1 cellular context compared by ENCODE assay signal in the genomic region with DNA sequence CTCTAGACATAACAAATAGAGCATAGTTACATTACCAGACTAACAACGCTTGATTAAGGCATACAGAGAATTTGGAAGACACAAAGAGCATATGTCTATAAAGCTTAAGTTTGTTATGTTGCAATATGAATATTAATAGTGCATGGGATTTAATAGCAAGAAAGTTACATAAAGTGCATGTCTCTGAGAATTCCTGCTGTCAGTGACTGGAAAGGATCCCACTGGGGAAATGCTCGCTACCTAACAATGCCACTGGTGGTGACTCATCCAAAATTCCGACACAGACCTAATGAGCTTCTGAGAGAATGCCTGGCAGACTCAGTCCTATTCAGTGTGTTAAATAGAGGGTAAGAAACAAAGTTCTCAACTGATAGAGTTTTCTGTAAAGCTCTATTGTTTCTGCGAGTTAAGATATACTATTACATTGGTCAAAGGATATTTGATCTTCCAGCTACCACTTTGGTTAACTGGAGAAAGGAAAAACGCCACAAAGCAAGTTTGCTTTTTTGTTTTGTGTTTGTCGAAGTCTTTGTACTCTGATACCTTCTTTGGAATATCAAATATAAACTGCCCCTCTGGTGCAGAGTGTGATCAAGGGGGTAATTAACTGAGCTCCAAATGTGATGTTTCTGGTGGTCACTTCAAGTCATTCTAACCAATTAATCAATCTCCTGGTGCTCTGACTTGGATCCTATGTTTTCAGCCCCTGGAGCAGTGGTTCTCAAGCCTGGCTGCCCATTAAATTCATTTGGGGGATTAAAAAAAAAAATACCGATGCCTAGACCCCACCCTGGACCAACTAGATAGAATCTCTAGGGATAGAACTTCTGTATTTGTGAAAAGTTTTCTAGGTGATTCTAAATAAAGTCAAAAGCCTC.
TF ChIP-seq lines count a peak whose summit lies in the region.

No MANE protein-coding gene starts in this region.

TF ChIP-seq in GM23338, 12 proteins besides CTCF, POLR2A, EP300 and RAD21 (continued from another document):
- TF ChIP-seq, protein P1, sequence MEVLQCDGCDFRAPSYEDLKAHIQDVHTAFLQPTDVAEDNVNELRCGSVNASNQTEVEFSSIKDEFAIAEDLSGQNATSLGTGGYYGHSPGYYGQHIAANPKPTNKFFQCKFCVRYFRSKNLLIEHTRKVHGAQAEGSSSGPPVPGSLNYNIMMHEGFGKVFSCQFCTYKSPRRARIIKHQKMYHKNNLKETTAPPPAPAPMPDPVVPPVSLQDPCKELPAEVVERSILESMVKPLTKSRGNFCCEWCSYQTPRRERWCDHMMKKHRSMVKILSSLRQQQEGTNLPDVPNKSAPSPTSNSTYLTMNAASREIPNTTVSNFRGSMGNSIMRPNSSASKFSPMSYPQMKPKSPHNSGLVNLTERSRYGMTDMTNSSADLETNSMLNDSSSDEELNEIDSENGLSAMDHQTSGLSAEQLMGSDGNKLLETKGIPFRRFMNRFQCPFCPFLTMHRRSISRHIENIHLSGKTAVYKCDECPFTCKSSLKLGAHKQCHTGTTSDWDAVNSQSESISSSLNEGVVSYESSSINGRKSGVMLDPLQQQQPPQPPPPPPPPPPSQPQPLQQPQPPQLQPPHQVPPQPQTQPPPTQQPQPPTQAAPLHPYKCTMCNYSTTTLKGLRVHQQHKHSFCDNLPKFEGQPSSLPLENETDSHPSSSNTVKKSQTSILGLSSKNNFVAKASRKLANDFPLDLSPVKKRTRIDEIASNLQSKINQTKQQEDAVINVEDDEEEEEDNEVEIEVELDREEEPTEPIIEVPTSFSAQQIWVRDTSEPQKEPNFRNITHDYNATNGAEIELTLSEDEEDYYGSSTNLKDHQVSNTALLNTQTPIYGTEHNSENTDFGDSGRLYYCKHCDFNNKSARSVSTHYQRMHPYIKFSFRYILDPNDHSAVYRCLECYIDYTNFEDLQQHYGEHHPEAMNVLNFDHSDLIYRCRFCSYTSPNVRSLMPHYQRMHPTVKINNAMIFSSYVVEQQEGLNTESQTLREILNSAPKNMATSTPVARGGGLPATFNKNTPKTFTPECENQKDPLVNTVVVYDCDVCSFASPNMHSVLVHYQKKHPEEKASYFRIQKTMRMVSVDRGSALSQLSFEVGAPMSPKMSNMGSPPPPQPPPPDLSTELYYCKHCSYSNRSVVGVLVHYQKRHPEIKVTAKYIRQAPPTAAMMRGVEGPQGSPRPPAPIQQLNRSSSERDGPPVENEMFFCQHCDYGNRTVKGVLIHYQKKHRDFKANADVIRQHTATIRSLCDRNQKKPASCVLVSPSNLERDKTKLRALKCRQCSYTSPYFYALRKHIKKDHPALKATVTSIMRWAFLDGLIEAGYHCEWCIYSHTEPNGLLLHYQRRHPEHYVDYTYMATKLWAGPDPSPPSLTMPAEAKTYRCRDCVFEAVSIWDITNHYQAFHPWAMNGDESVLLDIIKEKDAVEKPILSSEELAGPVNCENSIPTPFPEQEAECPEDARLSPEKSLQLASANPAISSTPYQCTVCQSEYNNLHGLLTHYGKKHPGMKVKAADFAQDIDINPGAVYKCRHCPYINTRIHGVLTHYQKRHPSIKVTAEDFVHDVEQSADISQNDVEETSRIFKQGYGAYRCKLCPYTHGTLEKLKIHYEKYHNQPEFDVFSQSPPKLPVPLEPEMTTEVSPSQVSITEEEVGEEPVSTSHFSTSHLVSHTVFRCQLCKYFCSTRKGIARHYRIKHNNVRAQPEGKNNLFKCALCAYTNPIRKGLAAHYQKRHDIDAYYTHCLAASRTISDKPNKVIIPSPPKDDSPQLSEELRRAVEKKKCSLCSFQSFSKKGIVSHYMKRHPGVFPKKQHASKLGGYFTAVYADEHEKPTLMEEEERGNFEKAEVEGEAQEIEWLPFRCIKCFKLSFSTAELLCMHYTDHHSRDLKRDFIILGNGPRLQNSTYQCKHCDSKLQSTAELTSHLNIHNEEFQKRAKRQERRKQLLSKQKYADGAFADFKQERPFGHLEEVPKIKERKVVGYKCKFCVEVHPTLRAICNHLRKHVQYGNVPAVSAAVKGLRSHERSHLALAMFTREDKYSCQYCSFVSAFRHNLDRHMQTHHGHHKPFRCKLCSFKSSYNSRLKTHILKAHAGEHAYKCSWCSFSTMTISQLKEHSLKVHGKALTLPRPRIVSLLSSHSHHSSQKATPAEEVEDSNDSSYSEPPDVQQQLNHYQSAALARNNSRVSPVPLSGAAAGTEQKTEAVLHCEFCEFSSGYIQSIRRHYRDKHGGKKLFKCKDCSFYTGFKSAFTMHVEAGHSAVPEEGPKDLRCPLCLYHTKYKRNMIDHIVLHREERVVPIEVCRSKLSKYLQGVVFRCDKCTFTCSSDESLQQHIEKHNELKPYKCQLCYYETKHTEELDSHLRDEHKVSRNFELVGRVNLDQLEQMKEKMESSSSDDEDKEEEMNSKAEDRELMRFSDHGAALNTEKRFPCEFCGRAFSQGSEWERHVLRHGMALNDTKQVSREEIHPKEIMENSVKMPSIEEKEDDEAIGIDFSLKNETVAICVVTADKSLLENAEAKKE (CRISPR knock-in tag; IDR thresholded peaks at IDR 0.05) = no peak
- TF ChIP-seq NANOG (IDR thresholded peaks at IDR 0.05; ENCODE audit: borderline replicate concordance) (no peak), STAT1 (IDR thresholded peaks at IDR 0.05; ENCODE audit: unreplicated experiment) (no peak)
- TF ChIP-seq, protein P2, sequence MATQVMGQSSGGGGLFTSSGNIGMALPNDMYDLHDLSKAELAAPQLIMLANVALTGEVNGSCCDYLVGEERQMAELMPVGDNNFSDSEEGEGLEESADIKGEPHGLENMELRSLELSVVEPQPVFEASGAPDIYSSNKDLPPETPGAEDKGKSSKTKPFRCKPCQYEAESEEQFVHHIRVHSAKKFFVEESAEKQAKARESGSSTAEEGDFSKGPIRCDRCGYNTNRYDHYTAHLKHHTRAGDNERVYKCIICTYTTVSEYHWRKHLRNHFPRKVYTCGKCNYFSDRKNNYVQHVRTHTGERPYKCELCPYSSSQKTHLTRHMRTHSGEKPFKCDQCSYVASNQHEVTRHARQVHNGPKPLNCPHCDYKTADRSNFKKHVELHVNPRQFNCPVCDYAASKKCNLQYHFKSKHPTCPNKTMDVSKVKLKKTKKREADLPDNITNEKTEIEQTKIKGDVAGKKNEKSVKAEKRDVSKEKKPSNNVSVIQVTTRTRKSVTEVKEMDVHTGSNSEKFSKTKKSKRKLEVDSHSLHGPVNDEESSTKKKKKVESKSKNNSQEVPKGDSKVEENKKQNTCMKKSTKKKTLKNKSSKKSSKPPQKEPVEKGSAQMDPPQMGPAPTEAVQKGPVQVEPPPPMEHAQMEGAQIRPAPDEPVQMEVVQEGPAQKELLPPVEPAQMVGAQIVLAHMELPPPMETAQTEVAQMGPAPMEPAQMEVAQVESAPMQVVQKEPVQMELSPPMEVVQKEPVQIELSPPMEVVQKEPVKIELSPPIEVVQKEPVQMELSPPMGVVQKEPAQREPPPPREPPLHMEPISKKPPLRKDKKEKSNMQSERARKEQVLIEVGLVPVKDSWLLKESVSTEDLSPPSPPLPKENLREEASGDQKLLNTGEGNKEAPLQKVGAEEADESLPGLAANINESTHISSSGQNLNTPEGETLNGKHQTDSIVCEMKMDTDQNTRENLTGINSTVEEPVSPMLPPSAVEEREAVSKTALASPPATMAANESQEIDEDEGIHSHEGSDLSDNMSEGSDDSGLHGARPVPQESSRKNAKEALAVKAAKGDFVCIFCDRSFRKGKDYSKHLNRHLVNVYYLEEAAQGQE (IDR thresholded peaks at IDR 0.05; ENCODE audit: unreplicated experiment) = no peak
TF ChIP-seq in GM23338: peak in this region for 0.
